Comparison of ENCODE assay signal across 8 cellular contexts in genomic region chr3:135966349-135966695, GRCh38. TPM values are rescaled to one million over a fixed set of nuclear protein-coding genes. Genes with fewer than 3 reads are reported as not detected.
A peak's percentile ranks its signal among the peaks of the same experiment; 100 is the strongest.
DNase-seq lines count a peak whose midpoint lies in the region; ATAC-seq and TF ChIP-seq lines count a peak whose summit lies in the region.

No MANE protein-coding gene starts in this region.

- H3K4me3 ChIP-seq in GM12865 (ENCODE audit: low read depth, low read length) (peak overlapping the region; percentile 47), gastrocnemius medialis (peak overlapping the region; percentile 65 to 90 (median 85))

- H3K36me3 Mint-ChIP-seq in activated CD8-positive, alpha-beta T cell treated with anti-CD3 and anti-CD28 coated beads, Interleukin-2, amount 10 ng/mL, durations not matched to agents 7 days and 5 days (ENCODE audit: low read depth) = no peaks in the 10 kb centered on the region

- CTCF ChIA-PET in activated CD8-positive, alpha-beta T cell treated with anti-CD3 and anti-CD28 coated beads, Interleukin-2, amount 10 ng/mL, durations not matched to agents 7 days and 5 days (lab: Charles Lee) = no interaction called here

- POLR2A ChIA-PET in activated CD8-positive, alpha-beta T cell treated with anti-CD3 and anti-CD28 coated beads, Interleukin-2, amount 10 ng/mL, durations not matched to agents 7 days and 5 days (lab: Charles Lee) = no interaction called here

- no peaks in the 10 kb centered on the region for H3K9me3 ChIP-seq in gastrocnemius medialis

- no peak overlapping the region for H3K27ac Mint-ChIP-seq in activated CD8-positive, alpha-beta T cell treated with anti-CD3 and anti-CD28 coated beads, Interleukin-2, amount 10 ng/mL, durations not matched to agents 7 days and 5 days

- intact Hi-C loops in left ventricle myocardium superior (cut with micrococcal nuclease) = loop anchor here (5.0 kb wide), 1 partner anchor 51 kb away; no protein-coding TSS in a partner anchor
- intact Hi-C loops in gastrocnemius medialis (cut with DNase I; ENCODE audit: low total_unique reads) = loop anchor here (2.0 to 5.0 kb wide), 4 partner anchors 24 to 829 kb away; partner anchors contain the start of gene MSL2

- no peak for TF ChIP-seq POLR2A in gastrocnemius medialis (IDR thresholded peaks at IDR 0.05)

- peaks cover 9% of the 10 kb centered on the region for H3K4me1 Mint-ChIP-seq in activated CD8-positive, alpha-beta T cell treated with anti-CD3 and anti-CD28 coated beads, Interleukin-2, amount 10 ng/mL, durations not matched to agents 7 days and 5 days (ENCODE audit: low read depth)

- H3K27me3 Mint-ChIP-seq in activated CD8-positive, alpha-beta T cell treated with anti-CD3 and anti-CD28 coated beads, Interleukin-2, amount 10 ng/mL, durations not matched to agents 7 days and 5 days (ENCODE audit: low read depth) = peaks cover 33% of the 10 kb centered on the region

- in situ Hi-C loops in gastrocnemius medialis (cut with MboI; ENCODE audit: low sequenced_read_pairs in 4 of 4) = no loop called here

- H3K27ac ChIP-seq in gastrocnemius medialis = peak overlapping the region; percentile 82 to 98 (median 96)

- peaks cover 5% of the 10 kb centered on the region for H3K9me3 Mint-ChIP-seq in activated CD8-positive, alpha-beta T cell treated with anti-CD3 and anti-CD28 coated beads, Interleukin-2, amount 10 ng/mL, durations not matched to agents 7 days and 5 days (ENCODE audit: insufficient read depth)

- TF ChIP-seq CTCF in GM12865 (IDR thresholded peaks at IDR 0.05; ENCODE audit: insufficient read depth, low read depth, low read length, missing control alignments) (no peak), gastrocnemius medialis (IDR thresholded peaks at IDR 0.05 in 4 of 5, conservative IDR thresholded peaks at IDR 0.05 in 1 of 5) (no peak)

- no peaks in the 10 kb centered on the region for H3K36me3 ChIP-seq in gastrocnemius medialis

- H3K27me3 ChIP-seq in gastrocnemius medialis = no peaks in the 10 kb centered on the region

- ATAC-seq in HG02852 (IDR thresholded peaks at IDR 0.05; ENCODE audit: unreplicated experiment) (peak; percentile 11), left ventricle myocardium superior (peak; percentile 29), gastrocnemius medialis (peak; percentile 15 to 25), GM21786 (IDR thresholded peaks at IDR 0.05; ENCODE audit: unreplicated experiment) (no peak), GM18520 (IDR thresholded peaks at IDR 0.05; ENCODE audit: unreplicated experiment) (no peak)
- ATAC-seq in activated CD8-positive, alpha-beta T cell treated with anti-CD3 and anti-CD28 coated beads, Interleukin-2, amount 10 ng/mL, durations not matched to agents 7 days and 5 days = no peak

- DNase-seq in GM12865 (ENCODE audit: low read depth) = no peak
- no peak for DNase-seq in activated CD8-positive, alpha-beta T cell treated with anti-CD3 and anti-CD28 coated beads, Interleukin-2, amount 10 ng/mL, durations not matched to agents 7 days and 5 days
- DNase-seq in left ventricle myocardium superior = no peak
- DNase-seq in gastrocnemius medialis = no peak
- no peak for DNase-seq in LoVo (ENCODE audit: low spot score)

- H3K4me3 Mint-ChIP-seq in activated CD8-positive, alpha-beta T cell treated with anti-CD3 and anti-CD28 coated beads, Interleukin-2, amount 10 ng/mL, durations not matched to agents 7 days and 5 days = peak overlapping the region; percentile 67

- peaks cover 45 to 57% of the 10 kb centered on the region in 2 donors for H3K4me1 ChIP-seq in gastrocnemius medialis

RNA-seq across cellular contexts. Expression of gene PPP2R3A, which starts 0.8 kb away (rescaled TPM):
- under 1 TPM; 0.05 to 0.21 TPM for total RNA-seq in activated CD8-positive, alpha-beta T cell treated with anti-CD3 and anti-CD28 coated beads, Interleukin-2, amount 10 ng/mL, durations not matched to agents 7 days and 5 days
- total RNA-seq in left ventricle myocardium superior (105 TPM), gastrocnemius medialis (10 to 100 TPM; 16.8 to 30.3 (median 25.6) TPM)

Comparison
In these comparisons a context has a peak if more than half of its experiments do, and no peak if none do; other contexts are left out.
1. ATAC-seq: peak in HG02852 (single experiment), left ventricle myocardium superior (single experiment) and gastrocnemius medialis (2 of 2); none in activated CD8-positive, alpha-beta T cell treated with anti-CD3 and anti-CD28 coated beads, Interleukin-2, amount 10 ng/mL, durations not matched to agents 7 days and 5 days (single experiment), GM21786 (single experiment) and GM18520 (single experiment).
2. RNA of gene PPP2R3A, which starts 0.8 kb away (total RNA-seq): 105 TPM in left ventricle myocardium superior (single experiment) and 16.8 to 30.3 TPM in gastrocnemius medialis; 0.05 to 0.21 TPM in activated CD8-positive, alpha-beta T cell treated with anti-CD3 and anti-CD28 coated beads, Interleukin-2, amount 10 ng/mL, durations not matched to agents 7 days and 5 days; every median in the first group is over 10 times any median in the second.